Comparison of ENCODE assay signal across 1 cellular context in the genomic region with DNA sequence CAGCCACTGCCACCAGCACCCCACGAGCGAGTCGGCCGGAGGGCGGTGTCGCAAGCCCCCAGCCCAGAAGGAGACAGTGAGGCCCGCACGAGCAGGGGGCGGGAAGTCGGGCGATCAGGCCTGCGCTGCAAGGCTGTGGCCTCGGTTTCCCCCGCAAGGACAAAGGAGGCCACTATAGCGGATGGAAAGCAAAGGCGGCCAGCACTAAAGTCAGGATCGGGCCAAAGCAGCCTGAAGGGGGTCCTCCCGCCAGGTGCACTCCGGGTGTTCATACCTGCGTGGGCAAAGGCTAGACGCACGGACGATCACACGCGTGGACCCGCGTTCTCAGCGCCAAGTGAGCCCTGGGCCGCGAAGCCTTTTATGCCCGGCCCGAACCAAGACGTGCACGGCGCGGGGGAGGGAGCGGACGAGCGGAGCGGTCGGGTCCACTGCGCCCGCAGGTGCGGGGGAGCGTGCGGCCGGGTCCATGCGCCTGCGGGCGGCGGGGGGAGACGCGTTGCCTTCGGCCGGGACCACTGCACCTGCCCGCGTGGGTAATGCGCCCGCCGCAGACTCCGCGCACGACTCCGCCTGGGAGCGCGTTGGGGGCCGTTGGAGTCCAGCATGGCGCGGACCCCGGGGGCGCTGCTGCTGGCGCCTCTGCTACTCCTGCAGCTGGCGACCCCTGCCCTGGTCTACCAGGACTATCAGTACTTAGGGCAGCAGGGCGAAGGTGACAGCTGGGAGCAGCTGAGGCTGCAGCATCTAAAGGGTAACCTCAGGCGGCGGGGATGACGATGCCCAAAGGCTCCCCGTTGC.
A peak's percentile ranks its signal among the peaks of the same experiment; 100 is the strongest.
TF ChIP-seq lines count a peak whose summit lies in the region.

A gene (minus strand): TSS at position 335 of the 801 bp plus-strand sequence. CDS start 539 bp downstream, outside the sequence.
A gene (plus strand): TSS at position 604 of the 801 bp plus-strand sequence. CDS start 3 bp downstream, at position 607.

TF ChIP-seq in HepG2, 621 proteins besides CTCF, POLR2A, EP300 and RAD21 (continued from another document and continues in another):
- TF ChIP-seq, protein P1, sequence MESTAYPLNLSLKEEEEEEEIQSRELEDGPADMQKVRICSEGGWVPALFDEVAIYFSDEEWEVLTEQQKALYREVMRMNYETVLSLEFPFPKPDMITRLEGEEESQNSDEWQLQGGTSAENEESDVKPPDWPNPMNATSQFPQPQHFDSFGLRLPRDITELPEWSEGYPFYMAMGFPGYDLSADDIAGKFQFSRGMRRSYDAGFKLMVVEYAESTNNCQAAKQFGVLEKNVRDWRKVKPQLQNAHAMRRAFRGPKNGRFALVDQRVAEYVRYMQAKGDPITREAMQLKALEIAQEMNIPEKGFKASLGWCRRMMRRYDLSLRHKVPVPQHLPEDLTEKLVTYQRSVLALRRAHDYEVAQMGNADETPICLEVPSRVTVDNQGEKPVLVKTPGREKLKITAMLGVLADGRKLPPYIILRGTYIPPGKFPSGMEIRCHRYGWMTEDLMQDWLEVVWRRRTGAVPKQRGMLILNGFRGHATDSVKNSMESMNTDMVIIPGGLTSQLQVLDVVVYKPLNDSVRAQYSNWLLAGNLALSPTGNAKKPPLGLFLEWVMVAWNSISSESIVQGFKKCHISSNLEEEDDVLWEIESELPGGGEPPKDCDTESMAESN (CRISPR knock-in tag; conservative IDR thresholded peaks at IDR 0.05), result peak; percentile 92
- TF ChIP-seq KLF15 (CRISPR knock-in tag; IDR thresholded peaks at IDR 0.05; ENCODE audit: borderline replicate concordance), result no peak
- TF ChIP-seq NFE2L1 (CRISPR knock-in tag; IDR thresholded peaks at IDR 0.05; ENCODE audit: borderline replicate concordance), result no peak; the same call in 1 of the 2 replicates
- TF ChIP-seq ZFP82 (CRISPR knock-in tag; IDR thresholded peaks at IDR 0.05; ENCODE audit: borderline replicate concordance), result peak; percentile 95
- TF ChIP-seq, protein P2, sequence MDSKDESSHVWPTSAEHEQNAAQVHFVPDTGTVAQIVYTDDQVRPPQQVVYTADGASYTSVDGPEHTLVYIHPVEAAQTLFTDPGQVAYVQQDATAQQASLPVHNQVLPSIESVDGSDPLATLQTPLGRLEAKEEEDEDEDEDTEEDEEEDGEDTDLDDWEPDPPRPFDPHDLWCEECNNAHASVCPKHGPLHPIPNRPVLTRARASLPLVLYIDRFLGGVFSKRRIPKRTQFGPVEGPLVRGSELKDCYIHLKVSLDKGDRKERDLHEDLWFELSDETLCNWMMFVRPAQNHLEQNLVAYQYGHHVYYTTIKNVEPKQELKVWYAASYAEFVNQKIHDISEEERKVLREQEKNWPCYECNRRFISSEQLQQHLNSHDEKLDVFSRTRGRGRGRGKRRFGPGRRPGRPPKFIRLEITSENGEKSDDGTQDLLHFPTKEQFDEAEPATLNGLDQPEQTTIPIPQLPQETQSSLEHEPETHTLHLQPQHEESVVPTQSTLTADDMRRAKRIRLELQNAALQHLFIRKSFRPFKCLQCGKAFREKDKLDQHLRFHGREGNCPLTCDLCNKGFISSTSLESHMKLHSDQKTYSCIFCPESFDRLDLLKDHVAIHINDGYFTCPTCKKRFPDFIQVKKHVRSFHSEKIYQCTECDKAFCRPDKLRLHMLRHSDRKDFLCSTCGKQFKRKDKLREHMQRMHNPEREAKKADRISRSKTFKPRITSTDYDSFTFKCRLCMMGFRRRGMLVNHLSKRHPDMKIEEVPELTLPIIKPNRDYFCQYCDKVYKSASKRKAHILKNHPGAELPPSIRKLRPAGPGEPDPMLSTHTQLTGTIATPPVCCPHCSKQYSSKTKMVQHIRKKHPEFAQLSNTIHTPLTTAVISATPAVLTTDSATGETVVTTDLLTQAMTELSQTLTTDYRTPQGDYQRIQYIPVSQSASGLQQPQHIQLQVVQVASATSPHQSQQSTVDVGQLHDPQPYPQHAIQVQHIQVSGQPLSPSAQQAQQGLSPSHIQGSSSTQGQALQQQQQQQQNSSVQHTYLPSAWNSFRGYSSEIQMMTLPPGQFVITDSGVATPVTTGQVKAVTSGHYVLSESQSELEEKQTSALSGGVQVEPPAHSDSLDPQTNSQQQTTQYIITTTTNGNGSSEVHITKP (CRISPR knock-in tag; IDR thresholded peaks at IDR 0.05; ENCODE audit: low read depth), result peak; percentile 99
- no peak for TF ChIP-seq NR3C1 (CRISPR knock-in tag; IDR thresholded peaks at IDR 0.05)
- TF ChIP-seq ZNF543 (CRISPR knock-in tag; IDR thresholded peaks at IDR 0.05), result peak; percentile 85
- TF ChIP-seq, protein P3, sequence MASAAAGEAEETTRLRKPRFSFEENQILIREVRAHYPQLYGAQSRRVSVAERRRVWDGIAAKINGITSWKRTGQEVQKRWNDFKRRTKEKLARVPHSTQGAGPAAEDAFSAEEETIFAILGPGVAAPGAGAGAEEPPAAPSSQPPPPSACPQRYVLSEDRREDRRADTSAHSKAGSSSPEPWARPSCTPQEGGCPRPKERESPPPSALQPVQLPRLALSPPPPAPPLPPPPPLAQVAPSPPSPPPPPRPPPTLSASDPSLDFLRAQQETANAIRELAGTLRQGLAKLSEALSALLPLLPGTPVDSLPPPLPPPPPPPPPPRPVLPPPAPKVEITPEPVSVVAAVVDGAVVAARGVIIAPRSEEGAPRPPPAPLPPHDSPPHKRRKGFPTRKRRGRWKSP (CRISPR knock-in tag; IDR thresholded peaks at IDR 0.05), result peak; percentile 71; the same call in 1 of the 2 replicates
- no peak for TF ChIP-seq ZEB1 (IDR thresholded peaks at IDR 0.05; ENCODE audit: insufficient replicate concordance, low read depth)
- TF ChIP-seq SP2 (CRISPR knock-in tag; IDR thresholded peaks at IDR 0.05), result peak; percentile 57; the same call in 1 of the 2 replicates
- no peak for TF ChIP-seq MATR3 (CRISPR knock-in tag; IDR thresholded peaks at IDR 0.05)
- TF ChIP-seq, protein P4, sequence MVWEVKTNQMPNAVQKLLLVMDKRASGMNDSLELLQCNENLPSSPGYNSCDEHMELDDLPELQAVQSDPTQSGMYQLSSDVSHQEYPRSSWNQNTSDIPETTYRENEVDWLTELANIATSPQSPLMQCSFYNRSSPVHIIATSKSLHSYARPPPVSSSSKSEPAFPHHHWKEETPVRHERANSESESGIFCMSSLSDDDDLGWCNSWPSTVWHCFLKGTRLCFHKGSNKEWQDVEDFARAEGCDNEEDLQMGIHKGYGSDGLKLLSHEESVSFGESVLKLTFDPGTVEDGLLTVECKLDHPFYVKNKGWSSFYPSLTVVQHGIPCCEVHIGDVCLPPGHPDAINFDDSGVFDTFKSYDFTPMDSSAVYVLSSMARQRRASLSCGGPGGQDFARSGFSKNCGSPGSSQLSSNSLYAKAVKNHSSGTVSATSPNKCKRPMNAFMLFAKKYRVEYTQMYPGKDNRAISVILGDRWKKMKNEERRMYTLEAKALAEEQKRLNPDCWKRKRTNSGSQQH (CRISPR knock-in tag; IDR thresholded peaks at IDR 0.05; ENCODE audit: low read depth), result no peak
- TF ChIP-seq, protein P5, sequence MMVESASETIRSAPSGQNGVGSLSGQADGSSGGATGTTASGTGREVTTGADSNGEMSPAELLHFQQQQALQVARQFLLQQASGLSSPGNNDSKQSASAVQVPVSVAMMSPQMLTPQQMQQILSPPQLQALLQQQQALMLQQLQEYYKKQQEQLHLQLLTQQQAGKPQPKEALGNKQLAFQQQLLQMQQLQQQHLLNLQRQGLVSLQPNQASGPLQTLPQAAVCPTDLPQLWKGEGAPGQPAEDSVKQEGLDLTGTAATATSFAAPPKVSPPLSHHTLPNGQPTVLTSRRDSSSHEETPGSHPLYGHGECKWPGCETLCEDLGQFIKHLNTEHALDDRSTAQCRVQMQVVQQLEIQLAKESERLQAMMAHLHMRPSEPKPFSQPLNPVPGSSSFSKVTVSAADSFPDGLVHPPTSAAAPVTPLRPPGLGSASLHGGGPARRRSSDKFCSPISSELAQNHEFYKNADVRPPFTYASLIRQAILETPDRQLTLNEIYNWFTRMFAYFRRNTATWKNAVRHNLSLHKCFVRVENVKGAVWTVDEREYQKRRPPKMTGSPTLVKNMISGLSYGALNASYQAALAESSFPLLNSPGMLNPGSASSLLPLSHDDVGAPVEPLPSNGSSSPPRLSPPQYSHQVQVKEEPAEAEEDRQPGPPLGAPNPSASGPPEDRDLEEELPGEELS (CRISPR knock-in tag; IDR thresholded peaks at IDR 0.05), result peak; percentile 52
- 0 out of 2 replicates have a peak, but pooled peaks have one; percentile 30 for TF ChIP-seq ZNF20 (CRISPR knock-in tag; IDR thresholded peaks at IDR 0.05)
- peak; percentile 20; the same call in 1 of the 2 replicates for TF ChIP-seq ZBTB21 (CRISPR knock-in tag; IDR thresholded peaks at IDR 0.05)
- TF ChIP-seq NR1H2 (CRISPR knock-in tag; IDR thresholded peaks at IDR 0.05; ENCODE audit: borderline replicate concordance, low read depth), result no peak
- TF ChIP-seq, protein P6, sequence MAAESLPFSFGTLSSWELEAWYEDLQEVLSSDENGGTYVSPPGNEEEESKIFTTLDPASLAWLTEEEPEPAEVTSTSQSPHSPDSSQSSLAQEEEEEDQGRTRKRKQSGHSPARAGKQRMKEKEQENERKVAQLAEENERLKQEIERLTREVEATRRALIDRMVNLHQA (CRISPR knock-in tag; IDR thresholded peaks at IDR 0.05), result no peak
- TF ChIP-seq ZNF235 (CRISPR knock-in tag; IDR thresholded peaks at IDR 0.05; ENCODE audit: borderline replicate concordance), result no peak
- TF ChIP-seq YY1 (IDR thresholded peaks at IDR 0.05; ENCODE audit: insufficient read depth, insufficient replicate concordance, low read depth, low read length), result peak; percentile 62
- TF ChIP-seq, protein P7, sequence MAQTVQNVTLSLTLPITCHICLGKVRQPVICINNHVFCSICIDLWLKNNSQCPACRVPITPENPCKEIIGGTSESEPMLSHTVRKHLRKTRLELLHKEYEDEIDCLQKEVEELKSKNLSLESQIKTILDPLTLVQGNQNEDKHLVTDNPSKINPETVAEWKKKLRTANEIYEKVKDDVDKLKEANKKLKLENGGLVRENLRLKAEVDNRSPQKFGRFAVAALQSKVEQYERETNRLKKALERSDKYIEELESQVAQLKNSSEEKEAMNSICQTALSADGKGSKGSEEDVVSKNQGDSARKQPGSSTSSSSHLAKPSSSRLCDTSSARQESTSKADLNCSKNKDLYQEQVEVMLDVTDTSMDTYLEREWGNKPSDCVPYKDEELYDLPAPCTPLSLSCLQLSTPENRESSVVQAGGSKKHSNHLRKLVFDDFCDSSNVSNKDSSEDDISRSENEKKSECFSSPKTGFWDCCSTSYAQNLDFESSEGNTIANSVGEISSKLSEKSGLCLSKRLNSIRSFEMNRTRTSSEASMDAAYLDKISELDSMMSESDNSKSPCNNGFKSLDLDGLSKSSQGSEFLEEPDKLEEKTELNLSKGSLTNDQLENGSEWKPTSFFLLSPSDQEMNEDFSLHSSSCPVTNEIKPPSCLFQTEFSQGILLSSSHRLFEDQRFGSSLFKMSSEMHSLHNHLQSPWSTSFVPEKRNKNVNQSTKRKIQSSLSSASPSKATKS (CRISPR knock-in tag; IDR thresholded peaks at IDR 0.05), result no peak; the same call in 1 of the 2 replicates
- TF ChIP-seq, protein P8, sequence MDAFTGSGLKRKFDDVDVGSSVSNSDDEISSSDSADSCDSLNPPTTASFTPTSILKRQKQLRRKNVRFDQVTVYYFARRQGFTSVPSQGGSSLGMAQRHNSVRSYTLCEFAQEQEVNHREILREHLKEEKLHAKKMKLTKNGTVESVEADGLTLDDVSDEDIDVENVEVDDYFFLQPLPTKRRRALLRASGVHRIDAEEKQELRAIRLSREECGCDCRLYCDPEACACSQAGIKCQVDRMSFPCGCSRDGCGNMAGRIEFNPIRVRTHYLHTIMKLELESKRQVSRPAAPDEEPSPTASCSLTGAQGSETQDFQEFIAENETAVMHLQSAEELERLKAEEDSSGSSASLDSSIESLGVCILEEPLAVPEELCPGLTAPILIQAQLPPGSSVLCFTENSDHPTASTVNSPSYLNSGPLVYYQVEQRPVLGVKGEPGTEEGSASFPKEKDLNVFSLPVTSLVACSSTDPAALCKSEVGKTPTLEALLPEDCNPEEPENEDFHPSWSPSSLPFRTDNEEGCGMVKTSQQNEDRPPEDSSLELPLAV (CRISPR knock-in tag; conservative IDR thresholded peaks at IDR 0.05; ENCODE audit: low read depth), result no peak
- TF ChIP-seq ZNF317 (CRISPR knock-in tag; IDR thresholded peaks at IDR 0.05), result no peak
- TF ChIP-seq ZNF616 (CRISPR knock-in tag; IDR thresholded peaks at IDR 0.05; ENCODE audit: low read depth), result peak; percentile 57
- TF ChIP-seq MLLT10 (CRISPR knock-in tag; IDR thresholded peaks at IDR 0.05), result no peak
- TF ChIP-seq ONECUT2 (CRISPR knock-in tag; IDR thresholded peaks at IDR 0.05), result no peak
- peak; percentile 98 for TF ChIP-seq BHLHE40 (IDR thresholded peaks at IDR 0.05; ENCODE audit: low read length)
- peak; percentile 93; the same call in 1 of the 2 replicates for TF ChIP-seq ZNF274 (CRISPR knock-in tag; IDR thresholded peaks at IDR 0.05)
- TF ChIP-seq ETV5 (CRISPR knock-in tag; IDR thresholded peaks at IDR 0.05; ENCODE audit: borderline replicate concordance), result peak; percentile 42; the same call in 1 of the 2 replicates
- peak; percentile 92; the same call in 1 of the 2 replicates for TF ChIP-seq ZNF761 (CRISPR knock-in tag; conservative IDR thresholded peaks at IDR 0.05)
- TF ChIP-seq CBFB (CRISPR knock-in tag; IDR thresholded peaks at IDR 0.05), result peak; percentile 88
- TF ChIP-seq, protein P9, sequence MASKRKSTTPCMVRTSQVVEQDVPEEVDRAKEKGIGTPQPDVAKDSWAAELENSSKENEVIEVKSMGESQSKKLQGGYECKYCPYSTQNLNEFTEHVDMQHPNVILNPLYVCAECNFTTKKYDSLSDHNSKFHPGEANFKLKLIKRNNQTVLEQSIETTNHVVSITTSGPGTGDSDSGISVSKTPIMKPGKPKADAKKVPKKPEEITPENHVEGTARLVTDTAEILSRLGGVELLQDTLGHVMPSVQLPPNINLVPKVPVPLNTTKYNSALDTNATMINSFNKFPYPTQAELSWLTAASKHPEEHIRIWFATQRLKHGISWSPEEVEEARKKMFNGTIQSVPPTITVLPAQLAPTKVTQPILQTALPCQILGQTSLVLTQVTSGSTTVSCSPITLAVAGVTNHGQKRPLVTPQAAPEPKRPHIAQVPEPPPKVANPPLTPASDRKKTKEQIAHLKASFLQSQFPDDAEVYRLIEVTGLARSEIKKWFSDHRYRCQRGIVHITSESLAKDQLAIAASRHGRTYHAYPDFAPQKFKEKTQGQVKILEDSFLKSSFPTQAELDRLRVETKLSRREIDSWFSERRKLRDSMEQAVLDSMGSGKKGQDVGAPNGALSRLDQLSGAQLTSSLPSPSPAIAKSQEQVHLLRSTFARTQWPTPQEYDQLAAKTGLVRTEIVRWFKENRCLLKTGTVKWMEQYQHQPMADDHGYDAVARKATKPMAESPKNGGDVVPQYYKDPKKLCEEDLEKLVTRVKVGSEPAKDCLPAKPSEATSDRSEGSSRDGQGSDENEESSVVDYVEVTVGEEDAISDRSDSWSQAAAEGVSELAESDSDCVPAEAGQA (IDR thresholded peaks at IDR 0.05; ENCODE audit: low read depth), result peak; percentile 45; the same call in 1 of the 2 replicates
- TF ChIP-seq, protein P9 (CRISPR knock-in tag; IDR thresholded peaks at IDR 0.05; ENCODE audit: borderline replicate concordance), result no peak
